In the genomic region with DNA sequence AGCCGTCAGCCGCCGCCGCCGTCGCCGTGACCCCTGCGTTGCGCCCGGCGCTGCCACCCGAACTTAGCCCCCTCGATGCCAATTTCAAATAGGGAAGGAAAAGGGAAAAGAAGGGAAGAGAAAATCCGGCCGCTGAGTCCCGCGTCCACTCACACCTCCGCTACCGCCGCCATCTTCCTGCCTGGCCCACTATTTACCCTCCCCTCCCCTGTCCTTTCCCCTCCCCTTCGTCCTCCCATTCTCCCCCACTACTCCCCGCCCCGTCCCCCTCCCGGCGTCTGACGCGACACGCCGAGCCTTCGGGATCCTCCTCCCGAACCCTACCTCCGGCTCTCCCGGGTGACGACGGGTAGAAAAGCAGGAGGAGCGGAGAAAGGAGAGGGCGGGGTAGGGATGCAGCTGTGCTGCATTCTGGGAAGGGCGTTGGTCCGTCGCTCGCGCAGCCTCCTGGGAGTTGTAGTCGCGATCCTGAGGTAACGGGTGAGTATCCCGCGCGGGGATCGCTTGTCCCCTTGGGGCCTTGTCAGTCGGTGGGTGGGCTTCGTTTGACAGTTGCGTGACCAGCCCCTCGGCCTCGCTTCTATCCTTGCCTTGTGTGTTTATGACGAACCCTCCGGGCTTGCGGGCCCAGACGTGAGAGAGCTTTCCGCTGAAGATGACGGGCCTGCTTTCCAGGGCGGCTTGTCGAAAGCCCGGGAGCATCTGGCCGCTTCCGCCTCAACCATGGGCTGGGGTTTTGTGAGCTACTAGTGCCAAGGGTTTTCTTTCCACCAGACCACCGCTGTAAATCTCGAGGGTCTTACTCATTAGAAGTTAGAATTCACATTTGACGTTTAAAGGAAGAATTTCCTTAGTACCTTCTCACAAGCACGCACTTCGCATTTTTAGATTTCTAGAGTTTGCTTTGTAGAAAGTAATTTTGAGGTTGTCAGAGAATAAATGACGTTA, we compare ENCODE assay signal across 8 cellular contexts. TPM values are rescaled to one million over a fixed set of nuclear protein-coding genes. Genes with fewer than 3 reads are reported as not detected.
DNase-seq lines count a peak whose midpoint lies in the region; ATAC-seq and TF ChIP-seq lines count a peak whose summit lies in the region.

A gene with protein sequence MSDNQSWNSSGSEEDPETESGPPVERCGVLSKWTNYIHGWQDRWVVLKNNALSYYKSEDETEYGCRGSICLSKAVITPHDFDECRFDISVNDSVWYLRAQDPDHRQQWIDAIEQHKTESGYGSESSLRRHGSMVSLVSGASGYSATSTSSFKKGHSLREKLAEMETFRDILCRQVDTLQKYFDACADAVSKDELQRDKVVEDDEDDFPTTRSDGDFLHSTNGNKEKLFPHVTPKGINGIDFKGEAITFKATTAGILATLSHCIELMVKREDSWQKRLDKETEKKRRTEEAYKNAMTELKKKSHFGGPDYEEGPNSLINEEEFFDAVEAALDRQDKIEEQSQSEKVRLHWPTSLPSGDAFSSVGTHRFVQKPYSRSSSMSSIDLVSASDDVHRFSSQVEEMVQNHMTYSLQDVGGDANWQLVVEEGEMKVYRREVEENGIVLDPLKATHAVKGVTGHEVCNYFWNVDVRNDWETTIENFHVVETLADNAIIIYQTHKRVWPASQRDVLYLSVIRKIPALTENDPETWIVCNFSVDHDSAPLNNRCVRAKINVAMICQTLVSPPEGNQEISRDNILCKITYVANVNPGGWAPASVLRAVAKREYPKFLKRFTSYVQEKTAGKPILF (minus strand): TSS at position 195 of the 948 bp plus-strand sequence. CDS start 422 bp downstream, outside the sequence.
Gene POLK (plus strand): TSS at position 457 of the 948 bp plus-strand sequence.

- H3K4me2 ChIP-seq in SK-N-SH, result peak within 1 kb of the TSS; percentile 83

- H3K36me3 ChIP-seq in SK-N-SH (replicated peaks in 1 of 2; ENCODE audit: control insufficient read depth in 1 of 2, insufficient read depth in 2 of 2, low read length in 1 of 2), result peaks cover 0 to 5% of the 10 kb centered on the region in 2 experiments
- no peaks in the 10 kb centered on the region for H3K36me3 ChIP-seq in suprapubic skin

- H3K27me3 ChIP-seq in SK-N-SH (ENCODE audit: insufficient read depth), result no peaks in the 10 kb centered on the region
- H3K27me3 ChIP-seq in suprapubic skin, result no peaks in the 10 kb centered on the region

- H3K9ac ChIP-seq in SK-N-SH, result peak within 1 kb of the TSS; percentile 79

- H3F3A ChIP-seq in SK-N-SH (replicated peaks; ENCODE audit: insufficient read depth), result peaks cover 10% of the 10 kb centered on the region

- no peaks in the 10 kb centered on the region for H3K9me2 ChIP-seq in SK-N-SH

- TF ChIP-seq EP300 in SK-N-SH (IDR thresholded peaks at IDR 0.05; ENCODE audit: borderline replicate concordance in 1 of 2, low read depth in 1 of 2, low read length in 1 of 2), result no peak
- no peak for TF ChIP-seq EP300 in suprapubic skin (IDR thresholded peaks at IDR 0.05)

- H3K9me3 ChIP-seq in SK-N-SH, result no peaks in the 10 kb centered on the region
- H3K9me3 ChIP-seq in suprapubic skin, result no peaks in the 10 kb centered on the region

- TF ChIP-seq POLR2A in suprapubic skin (IDR thresholded peaks at IDR 0.05), result peak; percentile 21 to 69

- WGBS in SK-N-SH (ENCODE audit: low lambda C conversion rate), result 2% methylated on average over 48 of the region's 71 CpGs
- 2% methylated on average over 46 of the region's 71 CpGs for WGBS in suprapubic skin

- POLR2A ChIA-PET in SK-N-SH (lab: Yijun Ruan, JAX), result interaction anchor here (1.2 kb wide), 1 partner anchor 206 kb away, joined by 5 read pairs; the partner anchor contains the start of gene POC5

- TF ChIP-seq CTCF in SK-N-SH (IDR thresholded peaks at IDR 0.05) (no peak), suprapubic skin (IDR thresholded peaks at IDR 0.05) (no peak)

- H4K20me1 ChIP-seq in SK-N-SH (ENCODE audit: insufficient read depth), result no peaks in the 10 kb centered on the region; the same call in 1 of the 2 replicates

- H3K27ac ChIP-seq in SK-N-SH (ENCODE audit: low read depth in 2 of 2, low read length in 1 of 2) (peak within 1 kb of the TSS; percentile 85 to 93), suprapubic skin (peak within 1 kb of the TSS; percentile 95)

- CTCF ChIA-PET in SK-N-SH (lab: Yijun Ruan, JAX), result no interaction called here

- ATAC-seq in HG02571 (IDR thresholded peaks at IDR 0.05; ENCODE audit: unreplicated experiment), result peak; percentile 89

- 0 out of 2 replicates have a peak, but pooled peaks have one; percentile 16 for TF ChIP-seq RAD21 in SK-N-SH (IDR thresholded peaks at IDR 0.05; ENCODE audit: low read length)

- DNase-seq in GM04504 (ENCODE audit: low read depth) (peak; percentile 98), NCI-H1048 (lab: John Stamatoyannopoulos, UW) (peak; percentile 97), SK-N-SH (peak; percentile 97), germinal center (ENCODE audit: low spot score) (peak; percentile 89), nucleus accumbens (lab: John Stamatoyannopoulos, UW) (peak; percentile 76 to 100 (median 99)), suprapubic skin (ENCODE audit: low spot score in 2 of 2) (peak; percentile 98 to 99)
- peak; percentile 95 for DNase-seq in activated naive CD4-positive, alpha-beta T cell treated with anti-CD3 and anti-CD28 coated beads, Interleukin-2, amount 50 U/mL, for 16 hours

- peak within 1 kb of the TSS; percentile 81 for H2AFZ ChIP-seq in SK-N-SH (ENCODE audit: low read depth)

- H3K4me3 ChIP-seq in SK-N-SH (ENCODE audit: low read depth in 2 of 2, low read length in 1 of 2) (peak within 1 kb of the TSS; percentile 85 to 98), suprapubic skin (peak within 1 kb of the TSS; percentile 87)

- peaks cover 92% of the 10 kb centered on the region for H3K79me2 ChIP-seq in SK-N-SH (ENCODE audit: insufficient read depth)

- H3K4me1 ChIP-seq in SK-N-SH (ENCODE audit: control insufficient read depth in 1 of 2, insufficient read depth in 2 of 2, low read depth in 1 of 2, low read length in 1 of 2) (peaks cover 3 to 6% of the 10 kb centered on the region in 2 experiments; a peak in 2 of 4 replicates), suprapubic skin (peaks cover 43% of the 10 kb centered on the region)

TF ChIP-seq in SK-N-SH, 30 proteins besides CTCF, POLR2A, EP300 and RAD21:
- TF ChIP-seq SMC3 (IDR thresholded peaks at IDR 0.05; ENCODE audit: low read depth, low read length), result no peak
- peak; percentile 6; the same call in 1 of the 2 replicates for TF ChIP-seq TCF12 (IDR thresholded peaks at IDR 0.05)
- TF ChIP-seq RXRA (IDR thresholded peaks at IDR 0.05; ENCODE audit: borderline replicate concordance, low read depth), result no peak
- TF ChIP-seq CHD2 (IDR thresholded peaks at IDR 0.05; ENCODE audit: low read length, partially characterized antibody), result peak; percentile 70
- peak; percentile 90 for TF ChIP-seq YY1 (IDR thresholded peaks at IDR 0.05; ENCODE audit: low read depth)
- peak; percentile 54; the same call in 1 of the 2 replicates for TF ChIP-seq ELF1 (IDR thresholded peaks at IDR 0.05)
- TF ChIP-seq FOSL2 (IDR thresholded peaks at IDR 0.05; ENCODE audit: borderline replicate concordance, low read depth), result 0 out of 2 replicates have a peak, but pooled peaks have one; percentile 12
- peak; percentile 69 for TF ChIP-seq POLR2AphosphoS5 (IDR thresholded peaks at IDR 0.05; ENCODE audit: low read depth, low read length)
- TF ChIP-seq GABPA (IDR thresholded peaks at IDR 0.05; ENCODE audit: low read depth), result peak; percentile 46
- peak; percentile 38; the same call in 1 of the 2 replicates for TF ChIP-seq MXI1 (IDR thresholded peaks at IDR 0.05; ENCODE audit: low read depth, low read length)
- TF ChIP-seq REST (IDR thresholded peaks at IDR 0.05; ENCODE audit: low read depth, low read length), result no peak
- TF ChIP-seq NRF1 (IDR thresholded peaks at IDR 0.05; ENCODE audit: low read depth, low read length), result peak; percentile 66
- peak; percentile 34; the same call in 1 of the 2 replicates for TF ChIP-seq SIN3A (IDR thresholded peaks at IDR 0.05; ENCODE audit: borderline replicate concordance, low read depth, low read length)
- peak; percentile 88 for TF ChIP-seq TAF1 (IDR thresholded peaks at IDR 0.05; ENCODE audit: borderline replicate concordance, low read depth, low read length)
- peak; percentile 27; the same call in 1 of the 2 replicates for TF ChIP-seq FOXJ3 (CRISPR knock-in tag; IDR thresholded peaks at IDR 0.05)

RNA-seq across cellular contexts. Expression of the first gene that starts in this region (rescaled TPM):
- polyA plus RNA-seq in SK-N-SH (2012; rRNA removed), result 4.5 and 5.3 TPM in 2 replicates
- polyA plus RNA-seq in SK-N-SH (2012; cell fraction: cytosol; rRNA removed), result 6.6 and 7.3 TPM in 2 replicates
- polyA plus RNA-seq in SK-N-SH (2012; cell fraction: nucleus; rRNA removed), result 4.2 and 5.1 TPM in 2 replicates
- total RNA-seq in suprapubic skin, result 10 to 100 TPM; 25.3 to 41.2 (median 32.4) TPM

RNA-seq across cellular contexts. Expression of gene POLK, which starts in this region (rescaled TPM):
- polyA plus RNA-seq in SK-N-SH (2012; rRNA removed), result 5.5 and 8.2 TPM in 2 replicates
- 7.7 and 9.5 TPM in 2 replicates for polyA plus RNA-seq in SK-N-SH (2012; cell fraction: cytosol; rRNA removed)
- polyA plus RNA-seq in SK-N-SH (2012; cell fraction: nucleus; rRNA removed), result 8.8 and 15.0 TPM in 2 replicates
- 10 to 100 TPM; 11.8 to 43.8 (median 27.2) TPM for total RNA-seq in suprapubic skin

Comparison
In these comparisons a context has a peak if more than half of its experiments do, and no peak if none do; other contexts are left out.
1. Peak in every context shown above with its lines: DNase-seq, ATAC-seq, H3K4me3 ChIP-seq and H3K27ac ChIP-seq.